In the genomic region with DNA sequence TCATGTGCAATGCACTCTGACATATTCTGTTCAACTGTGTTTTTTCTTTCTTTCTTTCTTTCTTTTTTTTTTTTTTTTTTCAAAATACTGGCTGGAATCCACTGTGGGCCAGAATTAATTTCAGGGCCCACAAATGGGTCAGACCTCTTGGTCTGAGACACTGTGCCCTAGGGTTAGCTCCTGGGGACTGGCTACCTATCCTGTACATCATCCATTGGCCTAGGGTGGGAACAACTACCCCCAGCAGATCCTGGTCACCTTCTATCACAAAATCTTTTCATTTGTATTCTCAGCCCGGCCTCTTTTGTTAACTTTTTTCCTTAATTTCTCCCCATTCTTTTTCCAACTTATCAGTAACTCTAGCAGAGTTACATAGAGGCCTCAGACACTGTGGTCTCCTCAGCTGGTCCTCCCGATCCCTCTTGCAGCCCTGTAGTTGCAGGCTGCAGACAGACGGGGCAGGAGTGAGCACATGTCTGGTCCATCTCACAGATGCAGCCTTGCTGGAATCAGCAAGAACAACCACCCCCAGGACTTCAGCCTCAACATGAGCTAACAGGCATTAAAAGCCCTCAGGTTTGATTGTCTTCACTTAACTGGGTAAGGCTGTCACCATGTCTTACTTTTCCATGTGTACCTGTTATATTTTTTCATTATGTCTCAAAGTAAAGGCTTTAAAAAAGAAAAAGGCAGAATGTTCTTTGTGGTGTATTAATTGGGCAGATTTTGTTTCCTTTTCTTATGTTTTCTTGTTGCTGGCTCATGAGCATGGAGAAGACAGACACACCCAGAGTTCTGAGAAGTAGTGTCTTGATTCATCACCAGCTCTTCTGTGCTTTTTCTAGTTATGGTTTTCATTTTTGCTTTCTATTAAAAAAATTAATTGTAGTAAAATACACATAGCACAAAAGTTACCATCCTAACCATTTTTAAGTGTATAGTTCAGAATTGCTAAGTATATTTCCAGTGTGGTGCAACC, we compare ENCODE assay signal across 8 cellular contexts.
A peak's percentile ranks its signal among the peaks of the same experiment; 100 is the strongest.
DNase-seq lines count a peak whose midpoint lies in the region; ATAC-seq and FAIRE-seq lines count a peak whose summit lies in the region.

No MANE protein-coding gene starts in this region.

- peak; percentile 87 for ATAC-seq in HG02884 (IDR thresholded peaks at IDR 0.05; ENCODE audit: unreplicated experiment)

- peak; percentile 87 for FAIRE-seq in GM18507 (lab: Jason Lieb, UNC)

- DNase-seq in ACHN = peak; percentile 53
- DNase-seq in GM18507 (ENCODE audit: extremely low spot score, insufficient read length, low read depth) = no peak
- peak; percentile 25 for DNase-seq in NCI-H1694 treated with DMSO at 0.1 percent for 48 hours (lab: John Stamatoyannopoulos, UW)
- DNase-seq in activated CD4-positive, alpha-beta T cell treated with anti-CD3 and anti-CD28 coated beads for 4 hours = peak; percentile 44 to 57
- peak; percentile 32 for DNase-seq in effector CD4-positive, alpha-beta T cell
- peak; percentile 32 for DNase-seq in midbrain (lab: John Stamatoyannopoulos, UW)
- DNase-seq in stromal cell of bone marrow (ENCODE audit: low read depth) = peak; percentile 26

- in situ Hi-C loops in ACHN (cut with HindIII; ENCODE audit: low pct_ligation_motif_present, low pct_unique_long_range_greater_than_20kb, low sequenced_read_pairs) = no loop called here
